10 cellular contexts compared by ENCODE assay signal in the genomic region with DNA sequence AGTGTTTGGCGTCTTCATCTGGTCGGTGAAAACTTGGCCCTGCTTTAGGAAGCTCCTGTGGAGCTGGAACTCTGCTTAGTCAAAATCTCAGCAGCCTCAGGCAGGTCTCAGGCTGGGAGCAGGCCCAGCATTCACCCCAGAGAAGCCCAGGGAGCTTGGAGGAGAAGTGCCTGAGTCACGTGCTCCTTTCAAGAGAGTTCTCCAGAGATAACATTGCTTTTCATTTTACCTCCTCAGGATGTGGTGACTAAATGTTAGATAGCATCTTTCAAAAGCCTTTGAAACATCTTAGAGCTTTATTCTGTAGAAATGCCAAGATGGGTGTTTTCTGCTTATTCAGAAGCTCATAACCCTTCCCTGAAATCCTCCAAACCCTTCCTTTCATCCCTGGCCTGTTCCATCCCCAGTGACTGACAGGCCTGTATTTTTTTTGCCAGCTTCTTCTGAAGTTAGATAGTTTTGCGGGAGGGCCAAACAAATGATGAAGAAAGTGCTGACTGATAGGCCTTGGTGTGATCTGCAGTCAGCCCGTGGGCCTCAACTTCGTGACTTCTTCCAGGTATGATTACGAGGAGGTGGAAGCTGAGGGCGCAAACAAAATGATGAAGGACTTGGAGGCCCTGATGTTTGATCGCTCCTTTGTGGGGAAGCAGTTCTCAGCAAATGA. TPM values are rescaled to one million over a fixed set of nuclear protein-coding genes. Genes with fewer than 3 reads are reported as not detected.
DNase-seq lines count a peak whose midpoint lies in the region; ATAC-seq, FAIRE-seq and TF ChIP-seq lines count a peak whose summit lies in the region.
"Had no signal": no experiment of that assay in that cellular context is flagged by ENCODE, and none has a peak within 500 bp of the region (broad histone marks: within the 10 kb centered on the region; RNA-seq: fewer than 3 reads in every experiment).

No MANE protein-coding gene starts in this region.

- no peak for TF ChIP-seq EP300 in stomach (IDR thresholded peaks at IDR 0.05)

- CTCF ChIA-PET in activated CD4-positive, alpha-beta memory T cell treated with anti-CD3 and anti-CD28 coated beads for 36 hours (lab: Charles Lee), result interaction anchor here (0.9 to 2.0 kb wide), 2 partner anchors 17 to 41 kb away, joined by 4 to 9 read pairs; no protein-coding TSS in a partner anchor

- H3K27me3 Mint-ChIP-seq in activated CD4-positive, alpha-beta memory T cell treated with anti-CD3 and anti-CD28 coated beads for 36 hours, result no peaks in the 10 kb centered on the region
- H3K27me3 Mint-ChIP-seq: IgD-negative memory B cell had no signal

- FAIRE-seq in GM12892 (lab: Jason Lieb, UNC), result no peak

- no peaks in the 10 kb centered on the region for H3K4me1 ChIP-seq in stomach

- peaks cover 33% of the 10 kb centered on the region for H3K4me1 Mint-ChIP-seq in activated CD4-positive, alpha-beta memory T cell treated with anti-CD3 and anti-CD28 coated beads for 36 hours (ENCODE audit: low read depth)
- H3K4me1 Mint-ChIP-seq: IgD-negative memory B cell had no signal

- no peak overlapping the region for H3K4me3 ChIP-seq in stomach

- H3K27ac ChIP-seq in stomach, result no peak overlapping the region

- H3K4me3 Mint-ChIP-seq in activated CD4-positive, alpha-beta memory T cell treated with anti-CD3 and anti-CD28 coated beads for 36 hours, result peak overlapping the region; percentile 24
- H3K4me3 Mint-ChIP-seq: IgD-negative memory B cell had no signal

- 54 to 80% (median 65%) methylated on average over 9 of the region's 9 CpGs for WGBS in stomach, 5 donors

- no peaks in the 10 kb centered on the region for H3K9me3 Mint-ChIP-seq in activated CD4-positive, alpha-beta memory T cell treated with anti-CD3 and anti-CD28 coated beads for 36 hours
- H3K9me3 Mint-ChIP-seq: IgD-negative memory B cell had no signal

- H3K36me3 Mint-ChIP-seq in activated CD4-positive, alpha-beta memory T cell treated with anti-CD3 and anti-CD28 coated beads for 36 hours, result peaks cover 19% of the 10 kb centered on the region

- TF ChIP-seq POLR2A in stomach (IDR thresholded peaks at IDR 0.05), result no peak
- no peak for TF ChIP-seq POLR2A in GM12892 (IDR thresholded peaks at IDR 0.05; ENCODE audit: low read depth, low read length)

- no peaks in the 10 kb centered on the region for H3K27me3 ChIP-seq in stomach

- intact Hi-C loops in activated CD4-positive, alpha-beta memory T cell treated with anti-CD3 and anti-CD28 coated beads for 36 hours (cut with micrococcal nuclease), result no loop called here
- intact Hi-C loops in stomach (cut with DNase I; ENCODE audit: low total_unique reads), result no loop called here

- POLR2A ChIA-PET in activated CD4-positive, alpha-beta memory T cell treated with anti-CD3 and anti-CD28 coated beads for 36 hours (lab: Charles Lee), result interaction anchor here (0.6 to 1.1 kb wide), 2 partner anchors 13 to 95 kb away, joined by 3 read pairs; no protein-coding TSS in a partner anchor

- TF ChIP-seq CTCF in stomach (IDR thresholded peaks at IDR 0.05), result no peak

- DNase-seq in M059J (ENCODE audit: low read depth) (peak; percentile 85), cerebellum (ENCODE audit: low spot score) (peak; percentile 51), stomach (no peak), GM12892 (ENCODE audit: insufficient read length) (no peak), NCI-H1930 (lab: John Stamatoyannopoulos, UW) (no peak)
- DNase-seq in activated CD4-positive, alpha-beta memory T cell treated with anti-CD3 and anti-CD28 coated beads for 36 hours, result peak; percentile 54
- DNase-seq in stimulated activated CD4-positive, alpha-beta T cell treated with anti-CD3 and anti-CD28 coated beads, Interleukin-15, amount 100 ng/mL, for 48 hours (ENCODE audit: low read depth in 2 of 2), result peak; percentile 21
- DNase-seq: occipital lobe had no signal

- ATAC-seq in HG02885 (IDR thresholded peaks at IDR 0.05; ENCODE audit: poor library complexity, unreplicated experiment), result no peak

- peak overlapping the region; percentile 95 for H3K27ac Mint-ChIP-seq in activated CD4-positive, alpha-beta memory T cell treated with anti-CD3 and anti-CD28 coated beads for 36 hours

- H3K36me3 ChIP-seq in stomach, result peaks cover 11 to 83% (median 74%) of the 10 kb centered on the region in 4 donors

- no peaks in the 10 kb centered on the region for H3K9me3 ChIP-seq in stomach

RNA-seq across cellular contexts. Expression of a gene that starts 58.0 kb away (rescaled TPM):
- 101 and 119 TPM in 2 replicates for total RNA-seq in M059J (2014; rRNA removed; shearing (Covaris generic))
- total RNA-seq in activated CD4-positive, alpha-beta memory T cell treated with anti-CD3 and anti-CD28 coated beads for 36 hours, result 10 to 100 TPM; 31.9 to 32.4 TPM
- total RNA-seq in cerebellum (16.2 TPM), stomach (10 to 100 TPM; 21.4 to 82.8 (median 34.9) TPM)
- 10 to 100 TPM; 11.3 to 24.0 (median 22.2) TPM for polyA plus RNA-seq in stomach
- 47.3 TPM for polyA plus RNA-seq in GM12892 (2012; ENCODE audit: missing spikeins)

Comparison
In these comparisons a context has a peak if more than half of its experiments do, and no peak if none do; other contexts are left out.
1. DNase-seq: peak in M059J (single experiment), activated CD4-positive, alpha-beta memory T cell treated with anti-CD3 and anti-CD28 coated beads for 36 hours (single experiment), cerebellum (single experiment) and stimulated activated CD4-positive, alpha-beta T cell treated with anti-CD3 and anti-CD28 coated beads, Interleukin-15, amount 100 ng/mL, for 48 hours (2 of 2); none in stomach (single experiment), GM12892 (single experiment) and NCI-H1930 (0 of 2).